ENCODE assay signal across 8 cellular contexts in the genomic region with DNA sequence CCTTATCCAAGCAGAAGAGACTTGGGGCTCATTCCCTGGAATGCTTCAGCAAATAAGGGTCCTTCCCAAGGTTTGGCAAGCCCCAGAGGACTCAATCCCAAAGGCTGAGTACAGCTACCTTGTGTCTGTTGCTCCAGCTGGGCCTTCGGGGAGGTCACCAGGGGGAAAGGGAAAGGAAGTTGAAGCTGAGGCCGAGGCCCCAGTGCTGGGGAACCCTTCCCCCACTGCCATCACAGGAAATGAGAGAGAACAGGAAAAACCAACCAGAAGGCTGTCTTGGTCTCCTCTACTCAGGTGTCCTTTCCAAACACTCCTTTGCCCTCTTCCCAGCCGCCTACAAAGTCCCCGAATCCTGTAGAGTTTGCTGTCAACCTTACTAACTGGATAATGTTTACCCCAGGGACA. TPM values are rescaled to one million over a fixed set of nuclear protein-coding genes. Genes with fewer than 3 reads are reported as not detected.
A peak's percentile ranks its signal among the peaks of the same experiment; 100 is the strongest.
DNase-seq lines count a peak whose midpoint lies in the region; ATAC-seq and TF ChIP-seq lines count a peak whose summit lies in the region.

No MANE protein-coding gene starts in this region.

- peak overlapping the region; percentile 68 for H3K56ac ChIP-seq in IMR-90 (ENCODE audit: extremely low read depth, insufficient read depth, low read length)

- peak overlapping the region; percentile 91 for H2BK5ac ChIP-seq in IMR-90 (ENCODE audit: low read depth, low read length, poor library complexity, severe bottlenecking)

- POLR2A ChIA-PET in IMR-90 (lab: Charles Lee; ENCODE audit: unreplicated experiment): no interaction called here

- peaks cover 96% of the 10 kb centered on the region for H4K20me1 ChIP-seq in IMR-90 (ENCODE audit: insufficient read depth, low read length)

- peaks cover 26% of the 10 kb centered on the region for H3K36me3 ChIP-seq in IMR-90 (ENCODE audit: control insufficient read depth, insufficient read depth, low read length)
- peaks cover 33% of the 10 kb centered on the region for H3K36me3 ChIP-seq in iPS-15b (ENCODE audit: control insufficient read depth, insufficient read depth, low read length)

- H2AK5ac ChIP-seq in IMR-90 (ENCODE audit: low read depth, low read length): peak overlapping the region; percentile 97

- TF ChIP-seq CTCF in IMR-90 (conservative IDR thresholded peaks at IDR 0.05; ENCODE audit: low read depth, low read length): no peak

- peak overlapping the region; percentile 74 for H2AK9ac ChIP-seq in IMR-90 (replicated peaks; ENCODE audit: low read depth, low read length, poor library complexity)

- DNase-seq in CD1c-positive myeloid dendritic cell (ENCODE audit: extremely low spot score) (peak; percentile 49), IMR-90 (peak; percentile 55)
- peak; percentile 47 for DNase-seq in activated T-cell treated with anti-CD3 and anti-CD28 coated beads, Interleukin-2, amount 50 U/mL, for 1 hour
- peak in 5 of 6 experiments; percentile 18 to 65 (median 51) for DNase-seq in stimulated activated naive CD4-positive, alpha-beta T cell (lab: John Stamatoyannopoulos, UW)

- peak overlapping the region; percentile 35 to 82; a peak in 3 of 4 replicates for H4K8ac ChIP-seq in IMR-90 (ENCODE audit: low read depth in 2 of 2, low read length in 2 of 2)

- H3K4me1 ChIP-seq in IMR-90 (ENCODE audit: control insufficient read depth, insufficient read depth, low read length) (peaks cover 49% of the 10 kb centered on the region), iPS-15b (ENCODE audit: control insufficient read depth, insufficient read depth, low read length) (peaks cover 44% of the 10 kb centered on the region)

- TF ChIP-seq POLR2A in IMR-90 (IDR thresholded peaks at IDR 0.05; ENCODE audit: low read depth, low read length): no peak

- BruUV-seq in IMR-90 (replicated peaks; lab: Mats Ljungman, UMichigan): no TSS peak

- no peak for TF ChIP-seq RAD21 in IMR-90 (IDR thresholded peaks at IDR 0.05; ENCODE audit: low read length)

- peak overlapping the region; percentile 96 for H3K4ac ChIP-seq in IMR-90 (ENCODE audit: low read depth, low read length)

- ATAC-seq in GM19328 (IDR thresholded peaks at IDR 0.05; ENCODE audit: unreplicated experiment): peak; percentile 10
- ATAC-seq in IMR-90 (ENCODE audit: low read depth): no peak; the same call in 1 of the 2 replicates
- ATAC-seq in HG03439 (IDR thresholded peaks at IDR 0.05; ENCODE audit: unreplicated experiment): no peak
- no peak for ATAC-seq in HG03565 (IDR thresholded peaks at IDR 0.05; ENCODE audit: unreplicated experiment)

- H3K23ac ChIP-seq in IMR-90 (ENCODE audit: low read depth, low read length): peak overlapping the region; percentile 98

- no CpG with 5 or more reads among the region's 4 CpGs for WGBS in IMR-90 (ENCODE audit: extremely low coverage in 2 of 2, insufficient read length in 1 of 2), 2 experiments

- H3K27ac ChIP-seq in IMR-90 (ENCODE audit: insufficient read depth, low read length): peak overlapping the region; percentile 82

- CTCF ChIA-PET in IMR-90 (lab: Yijun Ruan, JAX): interaction anchor here (0.9 kb wide), 1 partner anchor 140 kb away, joined by 3 read pairs; no protein-coding TSS in a partner anchor

- peak overlapping the region; percentile 77; the same call in 2 of the 3 replicates for H2BK15ac ChIP-seq in IMR-90 (ENCODE audit: low read depth, low read length)

- H3K4me2 ChIP-seq in IMR-90 (ENCODE audit: low read depth, low read length): peak overlapping the region; percentile 56

- peak overlapping the region; percentile 58 for H3K18ac ChIP-seq in IMR-90 (ENCODE audit: low read depth, low read length)

- peaks cover 6 to 88% of the 10 kb centered on the region in 2 experiments; a peak in 3 of 4 replicates for H3K79me1 ChIP-seq in IMR-90 (ENCODE audit: low read depth in 1 of 2, low read length in 2 of 2)

- H3K4me3 ChIP-seq in IMR-90 (ENCODE audit: insufficient read depth, low read depth, low read length): no peak overlapping the region
- H3K4me3 ChIP-seq in iPS-15b (ENCODE audit: low read depth, low read length): no peak overlapping the region

- H4K91ac ChIP-seq in IMR-90 (ENCODE audit: insufficient read depth, low read depth, low read length): peak overlapping the region; percentile 93

- peak overlapping the region; percentile 91 for H2BK20ac ChIP-seq in IMR-90 (ENCODE audit: low read depth, low read length)

- H3K9me1 ChIP-seq in IMR-90 (ENCODE audit: insufficient read depth, low read length): peaks cover 38% of the 10 kb centered on the region

- H3K9me3 ChIP-seq in IMR-90 (ENCODE audit: control insufficient read depth, insufficient read depth, low read length) (no peaks in the 10 kb centered on the region), iPS-15b (ENCODE audit: control insufficient read depth, insufficient read depth, low read length) (no peaks in the 10 kb centered on the region)

- peak overlapping the region; percentile 28 for H4K5ac ChIP-seq in IMR-90 (ENCODE audit: low read depth, low read length)

- in situ Hi-C loops in IMR-90 (cut with MboI; ENCODE audit: low sequenced_read_pairs): no loop called here

- dilution Hi-C loops in IMR-90 (cut with HindIII; ENCODE audit: low sequenced_read_pairs, unreplicated experiment): no loop called here

- peak overlapping the region; percentile 43 for H3K9ac ChIP-seq in IMR-90 (ENCODE audit: low read depth, low read length)
- peak overlapping the region; percentile 56 for H3K9ac ChIP-seq in iPS-15b (ENCODE audit: low read depth, low read length)

- peak overlapping the region; percentile 91 for H2BK120ac ChIP-seq in IMR-90 (ENCODE audit: low read depth, low read length)

- H3K27me3 ChIP-seq in IMR-90 (ENCODE audit: control insufficient read depth, insufficient read depth, low read length): no peaks in the 10 kb centered on the region
- H3K27me3 ChIP-seq in iPS-15b (ENCODE audit: control insufficient read depth, insufficient read depth, low read length): no peaks in the 10 kb centered on the region

- intact Hi-C loops in IMR-90 (cut with micrococcal nuclease): no loop called here

- H2AFZ ChIP-seq in IMR-90 (replicated peaks; ENCODE audit: low read length, poor library complexity): peak overlapping the region; percentile 89

- peak overlapping the region; percentile 75 for H3K14ac ChIP-seq in IMR-90 (replicated peaks; ENCODE audit: low read depth, low read length)

TF ChIP-seq in IMR-90, 13 proteins besides CTCF, POLR2A, EP300 and RAD21:
- no peak for TF ChIP-seq NFE2L2 (IDR thresholded peaks at IDR 0.05; ENCODE audit: low read depth, low read length)
- no peak for TF ChIP-seq MAFK (IDR thresholded peaks at IDR 0.05; ENCODE audit: low read depth, low read length)
- no peak for TF ChIP-seq CEBPB (IDR thresholded peaks at IDR 0.05; ENCODE audit: low read depth, low read length)
- TF ChIP-seq, protein P1, sequence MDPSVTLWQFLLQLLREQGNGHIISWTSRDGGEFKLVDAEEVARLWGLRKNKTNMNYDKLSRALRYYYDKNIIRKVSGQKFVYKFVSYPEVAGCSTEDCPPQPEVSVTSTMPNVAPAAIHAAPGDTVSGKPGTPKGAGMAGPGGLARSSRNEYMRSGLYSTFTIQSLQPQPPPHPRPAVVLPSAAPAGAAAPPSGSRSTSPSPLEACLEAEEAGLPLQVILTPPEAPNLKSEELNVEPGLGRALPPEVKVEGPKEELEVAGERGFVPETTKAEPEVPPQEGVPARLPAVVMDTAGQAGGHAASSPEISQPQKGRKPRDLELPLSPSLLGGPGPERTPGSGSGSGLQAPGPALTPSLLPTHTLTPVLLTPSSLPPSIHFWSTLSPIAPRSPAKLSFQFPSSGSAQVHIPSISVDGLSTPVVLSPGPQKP (IDR thresholded peaks at IDR 0.05; ENCODE audit: borderline replicate concordance, low read depth, low read length): no peak
- TF ChIP-seq RCOR1 (IDR thresholded peaks at IDR 0.05; ENCODE audit: insufficient replicate concordance, low read length): no peak
- TF ChIP-seq RFX5 (IDR thresholded peaks at IDR 0.05; ENCODE audit: low read depth, low read length): no peak
- no peak for TF ChIP-seq MAZ (IDR thresholded peaks at IDR 0.05; ENCODE audit: borderline replicate concordance, low read depth, low read length)
- no peak for TF ChIP-seq MXI1 (IDR thresholded peaks at IDR 0.05; ENCODE audit: borderline replicate concordance, low read depth, low read length)
- no peak for TF ChIP-seq CHD1 (IDR thresholded peaks at IDR 0.05; ENCODE audit: low read depth, low read length)
- TF ChIP-seq SMC3 (IDR thresholded peaks at IDR 0.05; ENCODE audit: low read depth, low read length): no peak
- TF ChIP-seq FOS (IDR thresholded peaks at IDR 0.05; ENCODE audit: low read depth, low read length): no peak
- no peak for TF ChIP-seq BHLHE40 (IDR thresholded peaks at IDR 0.05; ENCODE audit: low read depth, low read length)
TF ChIP-seq in IMR-90: peak in this region for 0.

RNA-seq across cellular contexts. Expression of a gene that starts 5.7 kb away (rescaled TPM):
- total RNA-seq in IMR-90 (2012; rRNA removed): 22.8 TPM in 2 replicates
- 16.5 and 23.1 TPM in 2 replicates for polyA plus RNA-seq in IMR-90 (2012; rRNA removed)
- polyA plus RNA-seq in IMR-90 (2012; cell fraction: cytosol; rRNA removed): 22.5 and 41.4 TPM in 2 replicates
- polyA plus RNA-seq in IMR-90 (2012; cell fraction: nucleus; rRNA removed; ENCODE audit: low replicate concordance): 80.9 and 92.7 TPM in 2 replicates

RNA-seq across cellular contexts. Expression of a gene that starts 40.2 kb away (rescaled TPM):
- 0.56 and 0.90 TPM in 2 replicates for total RNA-seq in IMR-90 (2012; rRNA removed)
- 1.6 and 1.8 TPM in 2 replicates for polyA plus RNA-seq in IMR-90 (2012; rRNA removed)
- 0.38 and 0.93 TPM in 2 replicates for polyA plus RNA-seq in IMR-90 (2012; cell fraction: cytosol; rRNA removed)
- 10.7 and 13.0 TPM in 2 replicates for polyA plus RNA-seq in IMR-90 (2012; cell fraction: nucleus; rRNA removed; ENCODE audit: low replicate concordance)

RNA-seq across cellular contexts. Expression of a gene that starts 40.3 kb away (rescaled TPM):
- total RNA-seq in IMR-90 (2012; rRNA removed): 25.8 and 35.0 TPM in 2 replicates
- 56.6 and 58.9 TPM in 2 replicates for polyA plus RNA-seq in IMR-90 (2012; rRNA removed)
- polyA plus RNA-seq in IMR-90 (2012; cell fraction: cytosol; rRNA removed): 27.6 and 41.5 TPM in 2 replicates
- 133 and 180 TPM in 2 replicates for polyA plus RNA-seq in IMR-90 (2012; cell fraction: nucleus; rRNA removed; ENCODE audit: low replicate concordance)

RNA-seq across cellular contexts. Expression of a gene that starts 44.7 kb away (rescaled TPM):
- total RNA-seq in IMR-90 (2012; rRNA removed): under 0.01 TPM in 2 replicates
- 0.03 and 0.07 TPM in 2 replicates for polyA plus RNA-seq in IMR-90 (2012; rRNA removed)
- 0.04 TPM in 2 replicates for polyA plus RNA-seq in IMR-90 (2012; cell fraction: cytosol; rRNA removed)
- polyA plus RNA-seq in IMR-90 (2012; cell fraction: nucleus; rRNA removed; ENCODE audit: low replicate concordance): 0.15 and 0.25 TPM in 2 replicates
